In the genomic region with DNA sequence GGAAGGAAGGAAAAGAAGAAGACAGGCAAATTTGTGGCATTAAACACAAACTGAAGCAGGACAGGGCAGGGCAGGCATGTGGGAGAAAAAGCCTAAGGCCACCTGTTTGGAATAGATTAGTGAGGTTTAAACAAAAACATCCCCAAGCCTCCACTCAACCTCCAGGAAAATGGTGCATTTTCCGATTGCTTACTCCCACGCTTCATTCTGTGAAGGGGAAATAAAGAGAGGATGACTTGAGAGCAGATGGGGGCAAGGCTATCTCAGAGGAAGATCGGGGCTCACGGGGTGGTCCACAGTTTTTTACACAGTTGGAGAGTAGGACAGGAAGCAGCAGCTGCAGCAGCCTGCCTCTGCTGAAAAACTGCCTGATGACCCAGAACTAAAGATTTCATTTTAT, we compare ENCODE assay signal across 18 cellular contexts.
DNase-seq lines count a peak whose midpoint lies in the region; ATAC-seq, FAIRE-seq and TF ChIP-seq lines count a peak whose summit lies in the region.
"Had no signal": no experiment of that assay in that cellular context is flagged by ENCODE, and none has a peak within 500 bp of the region (broad histone marks: within the 10 kb centered on the region; RNA-seq: fewer than 3 reads in every experiment).

No MANE protein-coding gene starts in this region.

- H3K4me2 ChIP-seq in GM23338, result peak overlapping the region; percentile 76
- H3K4me2 ChIP-seq: PC-9 had no signal

- H3K36me3 ChIP-seq in GM23338 (ENCODE audit: insufficient read depth) (no peaks in the 10 kb centered on the region), SJCRH30 (no peaks in the 10 kb centered on the region), pancreas (no peaks in the 10 kb centered on the region), aorta (ENCODE audit: control insufficient read depth in 1 of 2, insufficient read depth in 2 of 2, low read length in 1 of 2) (no peaks in the 10 kb centered on the region)

- WGBS in pancreas, 2 donors, result 27 to 30% methylated on average over 4 of the region's 4 CpGs
- WGBS in aorta, 2 donors, result 39 to 50% methylated on average over 4 of the region's 4 CpGs

- H3K36me3 Mint-ChIP-seq in GM23338 (ENCODE audit: low read depth) (no peaks in the 10 kb centered on the region), glutamatergic neuron (ENCODE audit: unreplicated experiment) (no peaks in the 10 kb centered on the region)
- H3K36me3 Mint-ChIP-seq: CD4-positive, CD25-positive, alpha-beta regulatory T cell had no signal

- 0 out of 2 replicates have a peak, but pooled peaks cover 4% of the 10 kb centered on the region for H3K9me2 ChIP-seq in GM23338 (ENCODE audit: insufficient read depth)

- H3K4me3 Mint-ChIP-seq in GM23338 (no peak overlapping the region), glutamatergic neuron (ENCODE audit: unreplicated experiment) (peak overlapping the region; percentile 3)
- H3K4me3 Mint-ChIP-seq: CD4-positive, CD25-positive, alpha-beta regulatory T cell had no signal

- no peaks in the 10 kb centered on the region; the same call in 1 of the 2 replicates for H3F3A ChIP-seq in GM23338 (replicated peaks; ENCODE audit: low read depth)

- peak overlapping the region; percentile 53; the same call in 1 of the 2 replicates for H2AFZ ChIP-seq in GM23338
- H2AFZ ChIP-seq: PC-9 had no signal

- H3K79me2 ChIP-seq in GM23338 (replicated peaks; ENCODE audit: insufficient read depth), result no peaks in the 10 kb centered on the region

- H3K9me3 ChIP-seq in SJCRH30 (replicated peaks) (no peaks in the 10 kb centered on the region), pancreas (no peaks in the 10 kb centered on the region), aorta (ENCODE audit: control insufficient read depth, low read length) (no peaks in the 10 kb centered on the region)

- H3K4me3 ChIP-seq in GM23338 (no peak overlapping the region), SJCRH30 (peak overlapping the region; percentile 14), pancreas (no peak overlapping the region), aorta (ENCODE audit: low read length in 2 of 2) (no peak overlapping the region)
- H3K4me3 ChIP-seq: PC-9 had no signal

- ATAC-seq in GM23338 (no peak), pancreas (peak; percentile 56 to 74 (median 62)), aorta (ENCODE audit: low FRiP score) (no peak)
- ATAC-seq: Right ventricle myocardium inferior had no signal

- FAIRE-seq in pancreas (lab: Jason Lieb, UNC), result no peak
- FAIRE-seq: D721Med, H54 had no signal

- H3K4me1 ChIP-seq in GM23338 (ENCODE audit: insufficient read depth) (peaks cover 49% of the 10 kb centered on the region), SJCRH30 (peaks cover 22% of the 10 kb centered on the region), pancreas (no peaks in the 10 kb centered on the region), aorta (ENCODE audit: control insufficient read depth in 1 of 2, insufficient read depth in 2 of 2, low read length in 2 of 2) (no peaks in the 10 kb centered on the region)

- no peak overlapping the region for H3K27ac ChIP-seq in GM23338 (ENCODE audit: low read depth)
- H3K27ac ChIP-seq in SJCRH30, result peak overlapping the region; percentile 83
- H3K27ac ChIP-seq in pancreas, result no peak overlapping the region
- no peak overlapping the region for H3K27ac ChIP-seq in aorta (ENCODE audit: low read depth in 1 of 2, low read length in 2 of 2)
- H3K27ac ChIP-seq: PC-9 had no signal

- no peaks in the 10 kb centered on the region for H4K20me1 ChIP-seq in GM23338 (replicated peaks; ENCODE audit: insufficient read depth)

- H3K9me3 Mint-ChIP-seq in GM23338 (no peaks in the 10 kb centered on the region), glutamatergic neuron (ENCODE audit: unreplicated experiment) (peaks cover 4% of the 10 kb centered on the region)
- H3K9me3 Mint-ChIP-seq: CD4-positive, CD25-positive, alpha-beta regulatory T cell had no signal

- peaks cover 2% of the 10 kb centered on the region for H3K27me3 Mint-ChIP-seq in GM23338 (ENCODE audit: insufficient read depth, low read depth, poor library complexity)
- H3K27me3 Mint-ChIP-seq in glutamatergic neuron (ENCODE audit: unreplicated experiment), result peaks cover 4% of the 10 kb centered on the region

- intact Hi-C loops in pancreas (cut with DNase I) (no loop called here), aorta (cut with DNase I) (no loop called here)

- H3K27me3 ChIP-seq in GM23338 (ENCODE audit: insufficient read depth), result no peaks in the 10 kb centered on the region
- no peaks in the 10 kb centered on the region for H3K27me3 ChIP-seq in SJCRH30
- H3K27me3 ChIP-seq in pancreas, result no peaks in the 10 kb centered on the region
- H3K27me3 ChIP-seq in aorta (ENCODE audit: control insufficient read depth in 1 of 2, insufficient read depth in 2 of 2, low read length in 1 of 2), result no peaks in the 10 kb centered on the region

- no peak overlapping the region for H3K27ac Mint-ChIP-seq in GM23338
- no peak overlapping the region for H3K27ac Mint-ChIP-seq in glutamatergic neuron (ENCODE audit: unreplicated experiment)
- H3K27ac Mint-ChIP-seq: CD4-positive, CD25-positive, alpha-beta regulatory T cell had no signal

- H3K4me1 Mint-ChIP-seq in GM23338 (peaks cover 66% of the 10 kb centered on the region), glutamatergic neuron (ENCODE audit: low read depth, unreplicated experiment) (peaks cover 35% of the 10 kb centered on the region)

- DNase-seq in GM23338 (ENCODE audit: low spot score) (no peak), SJCRH30 (peak; percentile 90 to 95), glutamatergic neuron (no peak), pancreas (no peak), NCI-H128 (lab: John Stamatoyannopoulos, UW; ENCODE audit: unreplicated experiment) (no peak), aorta (no peak), COR-L47 (lab: John Stamatoyannopoulos, UW) (no peak), NCI-H82 treated with DMSO at 0.1 percent for 48 hours (lab: John Stamatoyannopoulos, UW; ENCODE audit: unreplicated experiment) (no peak)
- DNase-seq: AML-193; CD4-positive, CD25-positive, alpha-beta regulatory T cell; NCI-H1694; NCI-H2107; NCI-H345; NCI-H69; PC-9 had no signal

- TF ChIP-seq CTCF in GM23338 (conservative IDR thresholded peaks at IDR 0.05; ENCODE audit: low read depth in 2 of 2) (no peak), glutamatergic neuron (IDR thresholded peaks at IDR 0.05; ENCODE audit: partially characterized antibody, unreplicated experiment) (no peak), pancreas (IDR thresholded peaks at IDR 0.05) (no peak)

TF ChIP-seq in GM23338, 12 proteins besides CTCF, POLR2A, EP300 and RAD21 (continues in another document):
- TF ChIP-seq EZH2 (IDR thresholded peaks at IDR 0.05; ENCODE audit: low read depth, unreplicated experiment) (no peak), POLR2AphosphoS5 (IDR thresholded peaks at IDR 0.05; ENCODE audit: low read depth) (no peak), NANOG (IDR thresholded peaks at IDR 0.05; ENCODE audit: borderline replicate concordance) (no peak), CREB1 (CRISPR knock-in tag; IDR thresholded peaks at IDR 0.05; ENCODE audit: low read depth) (no peak), EZH2phosphoT487 (IDR thresholded peaks at IDR 0.05; ENCODE audit: unreplicated experiment) (no peak), STAT1 (IDR thresholded peaks at IDR 0.05; ENCODE audit: unreplicated experiment) (no peak)
- TF ChIP-seq, protein P1, sequence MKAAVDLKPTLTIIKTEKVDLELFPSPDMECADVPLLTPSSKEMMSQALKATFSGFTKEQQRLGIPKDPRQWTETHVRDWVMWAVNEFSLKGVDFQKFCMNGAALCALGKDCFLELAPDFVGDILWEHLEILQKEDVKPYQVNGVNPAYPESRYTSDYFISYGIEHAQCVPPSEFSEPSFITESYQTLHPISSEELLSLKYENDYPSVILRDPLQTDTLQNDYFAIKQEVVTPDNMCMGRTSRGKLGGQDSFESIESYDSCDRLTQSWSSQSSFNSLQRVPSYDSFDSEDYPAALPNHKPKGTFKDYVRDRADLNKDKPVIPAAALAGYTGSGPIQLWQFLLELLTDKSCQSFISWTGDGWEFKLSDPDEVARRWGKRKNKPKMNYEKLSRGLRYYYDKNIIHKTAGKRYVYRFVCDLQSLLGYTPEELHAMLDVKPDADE (IDR thresholded peaks at IDR 0.05), result no peak

Comparison
In these comparisons a context has a peak if more than half of its experiments do, and no peak if none do; other contexts are left out.
1. ATAC-seq: peak in pancreas (4 of 4); none in GM23338 (single experiment) and aorta (single experiment).
2. DNase-seq: peak in SJCRH30 (2 of 2); none in GM23338 (single experiment), glutamatergic neuron (single experiment), pancreas (0 of 6), NCI-H128 (single experiment), aorta (0 of 2), COR-L47 (single experiment) and NCI-H82 treated with DMSO at 0.1 percent for 48 hours (single experiment).